ENCODE assay signal across 1 cellular context in the genomic region with DNA sequence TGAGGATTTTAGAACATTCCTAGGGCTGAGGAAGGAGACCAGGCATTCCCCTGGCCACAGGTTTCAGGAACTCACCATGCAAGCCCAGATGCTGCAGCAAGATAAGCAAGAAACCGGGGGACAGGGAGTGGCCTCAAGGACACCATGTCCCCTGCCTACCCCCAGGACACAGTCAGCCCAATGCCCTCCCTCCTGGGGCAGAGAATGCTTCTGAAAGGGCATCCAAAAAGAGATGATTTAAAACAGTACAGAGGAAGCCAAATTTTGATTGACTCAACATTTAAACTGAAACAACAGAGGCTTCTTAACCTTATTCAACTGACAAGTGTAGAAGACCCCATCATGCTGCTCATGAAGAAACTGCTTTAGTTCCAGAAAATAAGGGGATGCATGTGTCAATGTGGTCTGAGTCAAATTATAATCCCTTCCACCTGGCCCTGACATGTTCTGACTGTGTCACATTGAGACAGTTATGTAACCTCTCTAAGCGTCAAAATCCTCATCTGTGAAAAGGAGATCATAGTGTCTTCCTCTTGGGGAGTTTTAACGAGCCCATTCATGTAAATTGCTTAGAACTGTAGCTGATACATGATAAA.
TF ChIP-seq lines count a peak whose summit lies in the region.

No MANE protein-coding gene starts in this region.

TF ChIP-seq in GM12878, 131 proteins besides CTCF, POLR2A, EP300 and RAD21:
- TF ChIP-seq, protein P1, sequence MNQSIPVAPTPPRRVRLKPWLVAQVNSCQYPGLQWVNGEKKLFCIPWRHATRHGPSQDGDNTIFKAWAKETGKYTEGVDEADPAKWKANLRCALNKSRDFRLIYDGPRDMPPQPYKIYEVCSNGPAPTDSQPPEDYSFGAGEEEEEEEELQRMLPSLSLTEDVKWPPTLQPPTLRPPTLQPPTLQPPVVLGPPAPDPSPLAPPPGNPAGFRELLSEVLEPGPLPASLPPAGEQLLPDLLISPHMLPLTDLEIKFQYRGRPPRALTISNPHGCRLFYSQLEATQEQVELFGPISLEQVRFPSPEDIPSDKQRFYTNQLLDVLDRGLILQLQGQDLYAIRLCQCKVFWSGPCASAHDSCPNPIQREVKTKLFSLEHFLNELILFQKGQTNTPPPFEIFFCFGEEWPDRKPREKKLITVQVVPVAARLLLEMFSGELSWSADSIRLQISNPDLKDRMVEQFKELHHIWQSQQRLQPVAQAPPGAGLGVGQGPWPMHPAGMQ (IDR thresholded peaks at IDR 0.05; ENCODE audit: borderline replicate concordance) = no peak
- TF ChIP-seq NFIC (IDR thresholded peaks at IDR 0.05; ENCODE audit: low read depth, low read length) (peak; percentile 16; the same call in 1 of the 2 replicates), CBX5 (IDR thresholded peaks at IDR 0.05; ENCODE audit: low read depth) (no peak), TBL1XR1 (IDR thresholded peaks at IDR 0.05; ENCODE audit: low read depth, low read length) (no peak), MTA2 (IDR thresholded peaks at IDR 0.05; ENCODE audit: low read depth) (peak; percentile 55; the same call in 1 of the 2 replicates), PAX5 (IDR thresholded peaks at IDR 0.05; ENCODE audit: borderline replicate concordance, low read depth, low read length) (no peak), NFYA (IDR thresholded peaks at IDR 0.05; ENCODE audit: borderline replicate concordance, low read depth, low read length) (no peak), JUNB (IDR thresholded peaks at IDR 0.05) (no peak), RBBP5 (conservative IDR thresholded peaks at IDR 0.05) (no peak), CBX3 (IDR thresholded peaks at IDR 0.05; ENCODE audit: borderline replicate concordance, low read depth) (no peak), SMAD1 (IDR thresholded peaks at IDR 0.05; ENCODE audit: low read depth, partially characterized antibody) (no peak), CHD4 (IDR thresholded peaks at IDR 0.05) (no peak)
- TF ChIP-seq, protein P2, sequence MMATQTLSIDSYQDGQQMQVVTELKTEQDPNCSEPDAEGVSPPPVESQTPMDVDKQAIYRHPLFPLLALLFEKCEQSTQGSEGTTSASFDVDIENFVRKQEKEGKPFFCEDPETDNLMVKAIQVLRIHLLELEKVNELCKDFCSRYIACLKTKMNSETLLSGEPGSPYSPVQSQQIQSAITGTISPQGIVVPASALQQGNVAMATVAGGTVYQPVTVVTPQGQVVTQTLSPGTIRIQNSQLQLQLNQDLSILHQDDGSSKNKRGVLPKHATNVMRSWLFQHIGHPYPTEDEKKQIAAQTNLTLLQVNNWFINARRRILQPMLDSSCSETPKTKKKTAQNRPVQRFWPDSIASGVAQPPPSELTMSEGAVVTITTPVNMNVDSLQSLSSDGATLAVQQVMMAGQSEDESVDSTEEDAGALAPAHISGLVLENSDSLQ (IDR thresholded peaks at IDR 0.05) = peak; percentile 34; the same call in 1 of the 2 replicates
- TF ChIP-seq, protein P3, sequence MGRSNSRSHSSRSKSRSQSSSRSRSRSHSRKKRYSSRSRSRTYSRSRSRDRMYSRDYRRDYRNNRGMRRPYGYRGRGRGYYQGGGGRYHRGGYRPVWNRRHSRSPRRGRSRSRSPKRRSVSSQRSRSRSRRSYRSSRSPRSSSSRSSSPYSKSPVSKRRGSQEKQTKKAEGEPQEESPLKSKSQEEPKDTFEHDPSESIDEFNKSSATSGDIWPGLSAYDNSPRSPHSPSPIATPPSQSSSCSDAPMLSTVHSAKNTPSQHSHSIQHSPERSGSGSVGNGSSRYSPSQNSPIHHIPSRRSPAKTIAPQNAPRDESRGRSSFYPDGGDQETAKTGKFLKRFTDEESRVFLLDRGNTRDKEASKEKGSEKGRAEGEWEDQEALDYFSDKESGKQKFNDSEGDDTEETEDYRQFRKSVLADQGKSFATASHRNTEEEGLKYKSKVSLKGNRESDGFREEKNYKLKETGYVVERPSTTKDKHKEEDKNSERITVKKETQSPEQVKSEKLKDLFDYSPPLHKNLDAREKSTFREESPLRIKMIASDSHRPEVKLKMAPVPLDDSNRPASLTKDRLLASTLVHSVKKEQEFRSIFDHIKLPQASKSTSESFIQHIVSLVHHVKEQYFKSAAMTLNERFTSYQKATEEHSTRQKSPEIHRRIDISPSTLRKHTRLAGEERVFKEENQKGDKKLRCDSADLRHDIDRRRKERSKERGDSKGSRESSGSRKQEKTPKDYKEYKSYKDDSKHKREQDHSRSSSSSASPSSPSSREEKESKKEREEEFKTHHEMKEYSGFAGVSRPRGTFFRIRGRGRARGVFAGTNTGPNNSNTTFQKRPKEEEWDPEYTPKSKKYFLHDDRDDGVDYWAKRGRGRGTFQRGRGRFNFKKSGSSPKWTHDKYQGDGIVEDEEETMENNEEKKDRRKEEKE (IDR thresholded peaks at IDR 0.05) = no peak
- TF ChIP-seq, protein P4, sequence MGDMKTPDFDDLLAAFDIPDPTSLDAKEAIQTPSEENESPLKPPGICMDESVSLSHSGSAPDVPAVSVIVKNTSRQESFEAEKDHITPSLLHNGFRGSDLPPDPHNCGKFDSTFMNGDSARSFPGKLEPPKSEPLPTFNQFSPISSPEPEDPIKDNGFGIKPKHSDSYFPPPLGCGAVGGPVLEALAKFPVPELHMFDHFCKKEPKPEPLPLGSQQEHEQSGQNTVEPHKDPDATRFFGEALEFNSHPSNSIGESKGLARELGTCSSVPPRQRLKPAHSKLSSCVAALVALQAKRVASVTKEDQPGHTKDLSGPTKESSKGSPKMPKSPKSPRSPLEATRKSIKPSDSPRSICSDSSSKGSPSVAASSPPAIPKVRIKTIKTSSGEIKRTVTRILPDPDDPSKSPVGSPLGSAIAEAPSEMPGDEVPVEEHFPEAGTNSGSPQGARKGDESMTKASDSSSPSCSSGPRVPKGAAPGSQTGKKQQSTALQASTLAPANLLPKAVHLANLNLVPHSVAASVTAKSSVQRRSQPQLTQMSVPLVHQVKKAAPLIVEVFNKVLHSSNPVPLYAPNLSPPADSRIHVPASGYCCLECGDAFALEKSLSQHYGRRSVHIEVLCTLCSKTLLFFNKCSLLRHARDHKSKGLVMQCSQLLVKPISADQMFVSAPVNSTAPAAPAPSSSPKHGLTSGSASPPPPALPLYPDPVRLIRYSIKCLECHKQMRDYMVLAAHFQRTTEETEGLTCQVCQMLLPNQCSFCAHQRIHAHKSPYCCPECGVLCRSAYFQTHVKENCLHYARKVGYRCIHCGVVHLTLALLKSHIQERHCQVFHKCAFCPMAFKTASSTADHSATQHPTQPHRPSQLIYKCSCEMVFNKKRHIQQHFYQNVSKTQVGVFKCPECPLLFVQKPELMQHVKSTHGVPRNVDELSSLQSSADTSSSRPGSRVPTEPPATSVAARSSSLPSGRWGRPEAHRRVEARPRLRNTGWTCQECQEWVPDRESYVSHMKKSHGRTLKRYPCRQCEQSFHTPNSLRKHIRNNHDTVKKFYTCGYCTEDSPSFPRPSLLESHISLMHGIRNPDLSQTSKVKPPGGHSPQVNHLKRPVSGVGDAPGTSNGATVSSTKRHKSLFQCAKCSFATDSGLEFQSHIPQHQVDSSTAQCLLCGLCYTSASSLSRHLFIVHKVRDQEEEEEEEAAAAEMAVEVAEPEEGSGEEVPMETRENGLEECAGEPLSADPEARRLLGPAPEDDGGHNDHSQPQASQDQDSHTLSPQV (IDR thresholded peaks at IDR 0.05) = no peak
